In genomic region chr9:115379719-115380118, GRCh38 we compare ENCODE assay signal across 30 cellular contexts.
"Had no signal": no experiment of that assay in that cellular context is flagged by ENCODE, and none has a peak within 500 bp of the region (broad histone marks: within the 10 kb centered on the region; RNA-seq: fewer than 3 reads in every experiment).

No MANE protein-coding gene starts in this region.

- H3K9me3 Mint-ChIP-seq: stimulated activated effector memory CD8-positive, alpha-beta T cell treated with anti-CD3 and anti-CD28 coated beads, Interleukin-12 subunit alpha, Interleukin-12 subunit beta, amount 100 ng/mL, for 72 hours had no signal

- H3K36me3 ChIP-seq: ovary, prostate gland, right lobe of liver, sigmoid colon, suprapubic skin, transverse colon, upper lobe of right lung, uterus had no signal

- H3K27ac ChIP-seq: ovary, parathyroid adenoma, prostate gland, right lobe of liver, sigmoid colon, suprapubic skin, testis, tibial artery, transverse colon, upper lobe of right lung, uterus had no signal

- H3K79me2 ChIP-seq: parathyroid adenoma had no signal

- H3K27me3 Mint-ChIP-seq: naive B cell; natural killer cell treated with Interleukin-12 subunit alpha and Interleukin-12 subunit beta and Interleukin-15 and Interleukin-18, amount 100 ng/mL, for 72 hours; stimulated activated naive CD8-positive, alpha-beta T cell treated with anti-CD3 and anti-CD28 coated beads, Interleukin-15, amount 100 ng/mL, for 72 hours had no signal

- H3K4me1 Mint-ChIP-seq: naive B cell; naive thymus-derived CD8-positive, alpha-beta T cell; neural crest cell; stimulated activated effector memory CD8-positive, alpha-beta T cell treated with anti-CD3 and anti-CD28 coated beads, Interleukin-12 subunit alpha, Interleukin-12 subunit beta, amount 100 ng/mL, for 72 hours; stimulated activated naive CD8-positive, alpha-beta T cell treated with anti-CD3 and anti-CD28 coated beads, Interleukin-15, amount 100 ng/mL, for 72 hours had no signal

- H3K4me1 ChIP-seq: parathyroid adenoma, prostate gland, right lobe of liver, sigmoid colon, suprapubic skin, testis, transverse colon, upper lobe of right lung, uterus had no signal

- H3K9ac ChIP-seq: parathyroid adenoma had no signal

- H3K4me3 Mint-ChIP-seq: naive B cell; naive thymus-derived CD8-positive, alpha-beta T cell; natural killer cell treated with Interleukin-12 subunit alpha and Interleukin-12 subunit beta and Interleukin-15 and Interleukin-18, amount 100 ng/mL, for 72 hours; nephron progenitor cell; neural crest cell; stimulated activated effector memory CD8-positive, alpha-beta T cell treated with anti-CD3 and anti-CD28 coated beads, Interleukin-12 subunit alpha, Interleukin-12 subunit beta, amount 100 ng/mL, for 72 hours; stimulated activated naive CD8-positive, alpha-beta T cell treated with anti-CD3 and anti-CD28 coated beads, Interleukin-15, amount 100 ng/mL, for 72 hours; type B pancreatic cell had no signal

- DNase-seq: naive B cell; naive thymus-derived CD8-positive, alpha-beta T cell; nephron progenitor cell; occipital lobe; ovary; retina; sigmoid colon; small intestine; stimulated activated CD4-positive, alpha-beta T cell treated with anti-CD3 and anti-CD28 coated beads, Interleukin-15, amount 100 ng/mL, for 24 hours; stimulated activated CD4-positive, alpha-beta T cell treated with anti-CD3 and anti-CD28 coated beads, Interleukin-2, amount 100 ng/mL, for 24 hours; stimulated activated CD4-positive, alpha-beta T cell treated with anti-CD3 and anti-CD28 coated beads, Interleukin-2, amount 100 ng/mL, for 48 hours; stimulated activated CD4-positive, alpha-beta T cell treated with anti-CD3 and anti-CD28 coated beads, Interleukin-4, amount 100 ng/mL, for 24 hours; stimulated activated naive CD4-positive, alpha-beta T cell; stimulated activated naive CD8-positive, alpha-beta T cell treated with anti-CD3 and anti-CD28 coated beads, Interleukin-15, amount 100 ng/mL, for 72 hours; stimulated activated naive CD8-positive, alpha-beta T cell treated with anti-CD3 and anti-CD28 coated beads, Interleukin-15, Interleukin-2, amounts not matched to agents 100 U/mL and 50 U/mL, for 24 hours; substantia nigra; testis; tibial artery; transverse colon; upper lobe of right lung; uterus had no signal

- H3K4me3 ChIP-seq: ovary, prostate gland, right lobe of liver, sigmoid colon, suprapubic skin, testis, tibial artery, transverse colon, upper lobe of right lung, uterus had no signal

- ATAC-seq: naive thymus-derived CD8-positive, alpha-beta T cell; right cardiac atrium; stimulated activated effector memory CD8-positive, alpha-beta T cell treated with anti-CD3 and anti-CD28 coated beads, Interleukin-12 subunit alpha, Interleukin-12 subunit beta, amount 100 ng/mL, for 72 hours; stimulated activated naive CD8-positive, alpha-beta T cell treated with anti-CD3 and anti-CD28 coated beads, Interleukin-15, amount 100 ng/mL, for 72 hours; stimulated activated naive CD8-positive, alpha-beta T cell treated with anti-CD3 and anti-CD28 coated beads, Interleukin-15, Interleukin-2, amounts not matched to agents 100 U/mL and 50 U/mL, for 24 hours; upper lobe of right lung had no signal

- H3K27ac Mint-ChIP-seq: naive B cell; naive thymus-derived CD8-positive, alpha-beta T cell; natural killer cell treated with Interleukin-12 subunit alpha and Interleukin-12 subunit beta and Interleukin-15 and Interleukin-18, amount 100 ng/mL, for 72 hours; nephron progenitor cell; stimulated activated effector memory CD8-positive, alpha-beta T cell treated with anti-CD3 and anti-CD28 coated beads, Interleukin-12 subunit alpha, Interleukin-12 subunit beta, amount 100 ng/mL, for 72 hours; stimulated activated naive CD8-positive, alpha-beta T cell treated with anti-CD3 and anti-CD28 coated beads, Interleukin-15, amount 100 ng/mL, for 72 hours; type B pancreatic cell had no signal

- H3K27me3 ChIP-seq: ovary, right lobe of liver, sigmoid colon, suprapubic skin, testis, tibial artery, transverse colon, upper lobe of right lung, uterus had no signal

- H2AFZ ChIP-seq: parathyroid adenoma had no signal

- H3K36me3 Mint-ChIP-seq: naive B cell; natural killer cell treated with Interleukin-12 subunit alpha and Interleukin-12 subunit beta and Interleukin-15 and Interleukin-18, amount 100 ng/mL, for 72 hours; stimulated activated effector memory CD8-positive, alpha-beta T cell treated with anti-CD3 and anti-CD28 coated beads, Interleukin-12 subunit alpha, Interleukin-12 subunit beta, amount 100 ng/mL, for 72 hours had no signal

- H3K9me3 ChIP-seq: ovary, prostate gland, right lobe of liver, testis, transverse colon, upper lobe of right lung had no signal
